ENCODE assay signal across 10 cellular contexts in the genomic region with DNA sequence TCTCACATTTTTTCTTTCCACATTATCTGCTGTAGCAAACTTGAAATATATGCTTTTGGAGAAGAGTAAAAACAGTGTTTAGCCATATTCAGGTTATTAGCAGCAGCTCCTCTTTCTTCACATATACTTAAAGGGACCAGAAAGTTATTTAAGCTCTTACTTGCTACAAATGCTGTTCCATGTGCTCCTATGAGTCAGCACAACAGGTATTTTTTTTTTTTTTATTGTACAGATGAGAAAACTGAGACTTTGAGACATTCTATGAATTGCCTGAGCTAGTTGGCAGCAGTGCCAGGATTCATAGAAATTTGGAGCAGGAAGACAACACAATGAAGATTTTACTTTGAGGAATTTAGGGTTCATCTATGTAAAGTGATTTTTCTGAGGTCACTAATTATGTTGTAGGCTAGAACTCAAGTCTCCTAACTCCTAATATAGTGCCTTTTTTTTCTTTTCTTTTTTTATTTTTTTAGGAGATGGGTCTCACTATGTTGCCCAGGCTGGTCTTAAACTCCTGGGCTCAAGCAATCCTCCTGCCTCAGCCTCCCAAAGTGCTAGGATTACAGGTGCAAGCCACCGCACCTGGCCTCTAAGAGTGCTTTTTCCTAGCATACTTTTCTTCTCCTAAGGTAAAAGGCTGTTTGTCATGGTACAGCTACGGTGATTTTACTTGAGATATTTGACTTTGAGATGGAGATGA. TPM values are rescaled to one million over a fixed set of nuclear protein-coding genes. Genes with fewer than 3 reads are reported as not detected.
A peak's percentile ranks its signal among the peaks of the same experiment; 100 is the strongest.
DNase-seq lines count a peak whose midpoint lies in the region; ATAC-seq and TF ChIP-seq lines count a peak whose summit lies in the region.
"Had no signal": no experiment of that assay in that cellular context is flagged by ENCODE, and none has a peak within 500 bp of the region (broad histone marks: within the 10 kb centered on the region; RNA-seq: fewer than 3 reads in every experiment).

No MANE protein-coding gene starts in this region.

- H3K4me3 ChIP-seq in fibroblast of villous mesenchyme (ENCODE audit: low read depth, low read length): no peak overlapping the region
- H3K4me3 ChIP-seq: ascending aorta had no signal

- intact Hi-C loops in activated B cell treated with CpG ODN at 0.5 μM for 24 hours (cut with micrococcal nuclease): loop anchor here (5.0 kb wide), 1 partner anchor 34 kb away; no protein-coding TSS in a partner anchor

- DNase-seq in activated naive CD4-positive, alpha-beta T cell treated with anti-CD3 and anti-CD28 coated beads, Interleukin-2, amount 50 U/mL, for 16 hours: no peak
- no peak for DNase-seq in activated B cell treated with CpG ODN at 0.5 μM for 24 hours
- peak; percentile 30 for DNase-seq in fibroblast of villous mesenchyme (ENCODE audit: low read depth)
- no peak for DNase-seq in type B pancreatic cell (ENCODE audit: extremely low spot score, unreplicated experiment)
- DNase-seq in CD1c-positive myeloid dendritic cell (ENCODE audit: extremely low spot score): no peak
- DNase-seq in NCI-H2196 (lab: John Stamatoyannopoulos, UW; ENCODE audit: unreplicated experiment): no peak
- DNase-seq in GM10248 (ENCODE audit: extremely low spot score): no peak
- DNase-seq: NCI-H1105 had no signal

- TF ChIP-seq CTCF in activated B cell treated with CpG ODN at 0.5 μM for 24 hours (IDR thresholded peaks at IDR 0.05) (no peak), fibroblast of villous mesenchyme (IDR thresholded peaks at IDR 0.05; ENCODE audit: insufficient read depth, low read depth, low read length) (no peak), type B pancreatic cell (conservative IDR thresholded peaks at IDR 0.05) (no peak), GM10248 (IDR thresholded peaks at IDR 0.05; ENCODE audit: control extremely low read depth, extremely low read depth, low read depth, missing control alignments) (no peak)

- POLR2A ChIA-PET in activated B cell treated with CpG ODN at 0.5 μM for 24 hours (lab: Charles Lee) (interaction anchor here (1.6 kb wide), 1 partner anchor 24 kb away, joined by 9 read pairs; a partner anchor contains a TSS), GM10248 (lab: Yijun Ruan, JAX) (interaction anchor here (0.6 kb wide), 1 partner anchor 836 kb away, joined by 3 read pairs; no protein-coding TSS in a partner anchor)

- CTCF ChIA-PET in activated B cell treated with CpG ODN at 0.5 μM for 24 hours (lab: Charles Lee): no interaction called here
- CTCF ChIA-PET in GM10248 (lab: Yijun Ruan, JAX): interaction anchor here (0.9 to 1.6 kb wide), 3 partner anchors 8 to 16 kb away, joined by 3 to 4 read pairs (median 3); no protein-coding TSS in a partner anchor

- H3K4me3 Mint-ChIP-seq in activated naive CD4-positive, alpha-beta T cell treated with anti-CD3 and anti-CD28 coated beads, Interleukin-2, amount 50 U/mL, for 24 hours: no peak overlapping the region
- no peak overlapping the region for H3K4me3 Mint-ChIP-seq in activated B cell treated with CpG ODN at 0.5 μM for 24 hours
- no peak overlapping the region for H3K4me3 Mint-ChIP-seq in type B pancreatic cell

- H3K4me1 Mint-ChIP-seq in activated naive CD4-positive, alpha-beta T cell treated with anti-CD3 and anti-CD28 coated beads, Interleukin-2, amount 50 U/mL, for 24 hours: peaks cover 69% of the 10 kb centered on the region
- peaks cover 27% of the 10 kb centered on the region for H3K4me1 Mint-ChIP-seq in activated B cell treated with CpG ODN at 0.5 μM for 24 hours
- peaks cover 14% of the 10 kb centered on the region for H3K4me1 Mint-ChIP-seq in type B pancreatic cell (ENCODE audit: unreplicated experiment)

- no peak for ATAC-seq in activated B cell treated with CpG ODN at 0.5 μM for 24 hours (ENCODE audit: low read depth)

- H3K27ac Mint-ChIP-seq in activated naive CD4-positive, alpha-beta T cell treated with anti-CD3 and anti-CD28 coated beads, Interleukin-2, amount 50 U/mL, for 24 hours: peak overlapping the region; percentile 95
- H3K27ac Mint-ChIP-seq in activated B cell treated with CpG ODN at 0.5 μM for 24 hours (peak overlapping the region; percentile 18), type B pancreatic cell (peak overlapping the region; percentile 40)

- peaks cover 1% of the 10 kb centered on the region for H3K36me3 Mint-ChIP-seq in activated naive CD4-positive, alpha-beta T cell treated with anti-CD3 and anti-CD28 coated beads, Interleukin-2, amount 50 U/mL, for 24 hours
- H3K36me3 Mint-ChIP-seq in activated B cell treated with CpG ODN at 0.5 μM for 24 hours (ENCODE audit: low read depth) (peaks cover 36% of the 10 kb centered on the region), type B pancreatic cell (peaks cover 6% of the 10 kb centered on the region)

- no peaks in the 10 kb centered on the region for H3K27me3 Mint-ChIP-seq in activated naive CD4-positive, alpha-beta T cell treated with anti-CD3 and anti-CD28 coated beads, Interleukin-2, amount 50 U/mL, for 24 hours
- H3K27me3 Mint-ChIP-seq in activated B cell treated with CpG ODN at 0.5 μM for 24 hours (no peaks in the 10 kb centered on the region), type B pancreatic cell (no peaks in the 10 kb centered on the region)

- no peaks in the 10 kb centered on the region for H3K9me3 Mint-ChIP-seq in activated naive CD4-positive, alpha-beta T cell treated with anti-CD3 and anti-CD28 coated beads, Interleukin-2, amount 50 U/mL, for 24 hours
- H3K9me3 Mint-ChIP-seq in activated B cell treated with CpG ODN at 0.5 μM for 24 hours (no peaks in the 10 kb centered on the region), type B pancreatic cell (no peaks in the 10 kb centered on the region)

RNA-seq across cellular contexts. Expression of a gene that starts 23.6 kb away (rescaled TPM):
- total RNA-seq in activated B cell treated with CpG ODN at 0.5 μM for 24 hours (144 and 162 TPM in 2 replicates), fibroblast of villous mesenchyme (117 and 140 TPM in 2 replicates), type B pancreatic cell (ENCODE audit: low replicate concordance) (153 and 192 TPM in 2 replicates)

RNA-seq across cellular contexts. Expression of a gene that starts 58.1 kb away (rescaled TPM):
- total RNA-seq in activated B cell treated with CpG ODN at 0.5 μM for 24 hours (34.3 and 42.0 TPM in 2 replicates), fibroblast of villous mesenchyme (40.3 and 50.1 TPM in 2 replicates), type B pancreatic cell (ENCODE audit: low replicate concordance) (56.8 and 59.2 TPM in 2 replicates)

Comparison
In these comparisons a context has a peak if more than half of its experiments do, and no peak if none do; other contexts are left out.
1. H3K27ac Mint-ChIP-seq: peak in every context shown above with its lines; median percentile 95 in activated naive CD4-positive, alpha-beta T cell treated with anti-CD3 and anti-CD28 coated beads, Interleukin-2, amount 50 U/mL, for 24 hours; 40 in type B pancreatic cell; 18 in activated B cell treated with CpG ODN at 0.5 μM for 24 hours.